ENCODE assay signal across 8 cellular contexts in the genomic region with DNA sequence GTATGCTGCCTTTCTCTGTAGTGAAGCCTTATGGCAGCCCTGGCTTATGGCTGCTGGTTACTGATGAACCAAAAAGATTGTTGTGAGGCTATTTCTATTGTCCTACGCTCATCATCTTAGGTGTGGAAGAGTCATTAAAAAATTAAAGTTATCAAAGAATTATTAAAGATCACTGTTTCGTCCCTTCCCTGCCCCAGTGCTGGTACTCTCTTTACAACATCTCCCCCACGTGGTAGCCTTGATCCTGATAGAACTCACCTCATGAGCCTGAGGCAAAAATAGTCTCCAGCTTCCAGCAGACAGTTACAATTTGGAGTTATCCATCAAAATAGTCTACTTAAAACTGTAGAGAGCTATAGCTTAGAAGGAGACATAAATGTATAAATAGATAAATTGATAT.
A peak's percentile ranks its signal among the peaks of the same experiment; 100 is the strongest.
DNase-seq lines count a peak whose midpoint lies in the region; ATAC-seq and TF ChIP-seq lines count a peak whose summit lies in the region.

No MANE protein-coding gene starts in this region.

- ATAC-seq in GM21447 (IDR thresholded peaks at IDR 0.05; ENCODE audit: unreplicated experiment), result peak; percentile 59
- ATAC-seq in activated T-helper 17 cell treated with anti-CD3 and anti-CD28 coated beads, Interleukin-2, amount 50 U/mL, for 72 hours (replicated peaks), result no peak

- no peaks in the 10 kb centered on the region for H3K27me3 ChIP-seq in vagina

- H3K4me3 ChIP-seq in vagina, result no peak overlapping the region

- H3K9me3 Mint-ChIP-seq in activated T-helper 17 cell treated with anti-CD3 and anti-CD28 coated beads, Interleukin-2, amount 50 U/mL, for 72 hours, result no peaks in the 10 kb centered on the region

- H3K9me3 ChIP-seq in KOPT-K1 (ENCODE audit: insufficient read depth, low read length, poor library complexity, severe bottlenecking) (no peaks in the 10 kb centered on the region), vagina (no peaks in the 10 kb centered on the region)

- no peaks in the 10 kb centered on the region for H3K36me3 ChIP-seq in KOPT-K1 (ENCODE audit: insufficient read depth, low read length)
- no peaks in the 10 kb centered on the region for H3K36me3 ChIP-seq in vagina

- no peak overlapping the region for H3K27ac Mint-ChIP-seq in activated T-helper 17 cell treated with anti-CD3 and anti-CD28 coated beads, Interleukin-2, amount 50 U/mL, for 72 hours

- DNase-seq in germinal center (ENCODE audit: low spot score), result peak; percentile 14
- DNase-seq in vagina (ENCODE audit: extremely low spot score in 2 of 2), result no peak
- no peak for DNase-seq in ecto neural progenitor cell (ENCODE audit: low spot score)
- no peak for DNase-seq in NCI-H1048 (lab: John Stamatoyannopoulos, UW)

- H3K27me3 Mint-ChIP-seq in activated T-helper 17 cell treated with anti-CD3 and anti-CD28 coated beads, Interleukin-2, amount 50 U/mL, for 72 hours, result peaks cover 9% of the 10 kb centered on the region

- intact Hi-C loops in vagina (cut with DNase I), result no loop called here

- no peak overlapping the region for H3K4me3 Mint-ChIP-seq in activated T-helper 17 cell treated with anti-CD3 and anti-CD28 coated beads, Interleukin-2, amount 50 U/mL, for 72 hours

- H3K27ac ChIP-seq in KOPT-K1 (ENCODE audit: low read depth, low read length, poor library complexity, severe bottlenecking), result peak overlapping the region; percentile 79
- no peak overlapping the region for H3K27ac ChIP-seq in vagina

- no peak for TF ChIP-seq POLR2A in vagina (IDR thresholded peaks at IDR 0.05)

- TF ChIP-seq CTCF in GM12873 (IDR thresholded peaks at IDR 0.05; ENCODE audit: insufficient read depth, low read depth, low read length, missing control alignments) (peak; percentile 66), vagina (IDR thresholded peaks at IDR 0.05) (no peak)

- H3K4me1 Mint-ChIP-seq in activated T-helper 17 cell treated with anti-CD3 and anti-CD28 coated beads, Interleukin-2, amount 50 U/mL, for 72 hours, result no peaks in the 10 kb centered on the region

- H3K36me3 Mint-ChIP-seq in activated T-helper 17 cell treated with anti-CD3 and anti-CD28 coated beads, Interleukin-2, amount 50 U/mL, for 72 hours (ENCODE audit: low read depth), result no peaks in the 10 kb centered on the region

- no peaks in the 10 kb centered on the region for H3K4me1 ChIP-seq in vagina
